1 cellular context compared by ENCODE assay signal in the genomic region with DNA sequence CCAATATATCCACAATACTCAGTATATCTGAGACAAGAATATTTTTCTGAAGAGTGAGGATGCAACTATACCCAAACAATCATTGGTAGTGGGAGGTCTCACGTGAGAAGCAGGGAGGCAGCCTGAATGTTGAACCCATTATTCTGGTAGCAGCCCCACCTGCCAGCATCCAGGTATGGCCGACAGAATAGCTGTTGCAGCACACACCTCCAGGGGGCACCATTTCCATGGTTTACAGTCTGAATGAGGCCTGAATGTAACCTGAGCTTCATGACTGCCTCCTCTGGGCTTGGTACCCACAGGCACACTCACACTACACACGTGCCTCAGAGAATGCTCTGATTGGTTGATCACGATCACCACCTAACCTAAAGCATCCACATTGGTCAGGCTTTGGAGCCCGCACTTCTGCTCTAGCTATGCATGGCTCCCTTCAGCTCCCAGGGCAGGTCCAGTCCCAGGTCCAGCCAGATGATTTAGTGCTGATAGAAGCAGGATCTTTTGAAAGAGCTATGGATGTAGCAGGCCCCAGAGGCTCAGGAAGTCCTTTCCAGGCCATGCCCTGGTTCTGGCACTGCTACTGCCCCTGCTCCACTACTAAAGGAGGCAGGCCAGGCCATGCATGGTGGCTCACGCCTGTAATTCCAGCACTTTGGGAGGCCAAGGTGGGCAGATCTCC.
TF ChIP-seq lines count a peak whose summit lies in the region.

No MANE protein-coding gene starts in this region.

TF ChIP-seq in endothelial cell of umbilical vein, 7 proteins besides CTCF, POLR2A, EP300 and RAD21:
- no peak for TF ChIP-seq POLR2AphosphoS5 (IDR thresholded peaks at IDR 0.05; ENCODE audit: insufficient read depth, low read depth, low read length)
- TF ChIP-seq, protein P1, sequence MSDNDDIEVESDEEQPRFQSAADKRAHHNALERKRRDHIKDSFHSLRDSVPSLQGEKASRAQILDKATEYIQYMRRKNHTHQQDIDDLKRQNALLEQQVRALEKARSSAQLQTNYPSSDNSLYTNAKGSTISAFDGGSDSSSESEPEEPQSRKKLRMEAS (IDR thresholded peaks at IDR 0.05; ENCODE audit: insufficient read depth, insufficient read length): peak; percentile 88
- TF ChIP-seq GATA2 (IDR thresholded peaks at IDR 0.05; ENCODE audit: insufficient read depth, insufficient read length, low read depth, low read length): no peak
